Comparison of ENCODE assay signal across 10 cellular contexts in the genomic region with DNA sequence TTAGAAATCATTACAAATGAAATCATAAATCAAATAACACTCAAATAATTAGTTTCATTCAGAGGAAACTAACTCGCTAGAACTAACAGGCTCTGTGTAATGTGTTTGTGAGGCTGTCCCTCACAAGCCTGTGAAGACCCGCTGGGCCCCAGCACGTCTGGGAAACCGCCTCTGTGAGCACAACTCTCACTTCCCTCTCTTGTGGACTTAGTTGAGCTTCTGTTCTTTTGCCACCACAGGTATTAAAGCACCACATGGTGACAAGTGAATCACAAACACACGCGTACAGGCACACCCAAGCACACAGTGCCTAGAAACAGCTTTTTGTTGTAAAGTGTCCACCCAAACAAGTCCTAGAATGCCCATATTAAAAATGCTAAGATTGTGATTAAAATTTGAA. TPM values are rescaled to one million over a fixed set of nuclear protein-coding genes. Genes with fewer than 3 reads are reported as not detected.
DNase-seq lines count a peak whose midpoint lies in the region; ATAC-seq and TF ChIP-seq lines count a peak whose summit lies in the region.
"Had no signal": no experiment of that assay in that cellular context is flagged by ENCODE, and none has a peak within 500 bp of the region (broad histone marks: within the 10 kb centered on the region; RNA-seq: fewer than 3 reads in every experiment).

No MANE protein-coding gene starts in this region.

- no peaks in the 10 kb centered on the region for H3K36me3 ChIP-seq in body of pancreas (replicated peaks in 1 of 2; ENCODE audit: insufficient read depth in 1 of 2, low read depth in 2 of 2)
- no peaks in the 10 kb centered on the region for H3K36me3 ChIP-seq in mesenchymal stem cell (ENCODE audit: control insufficient read depth in 1 of 2, insufficient read depth in 2 of 2, low read depth in 1 of 2, low read length in 2 of 2)
- H3K36me3 ChIP-seq: esophagus squamous epithelium had no signal

- TF ChIP-seq CTCF in GM13977 (IDR thresholded peaks at IDR 0.05; ENCODE audit: extremely low read depth, insufficient read depth, missing control alignments) = no peak
- TF ChIP-seq CTCF in body of pancreas (IDR thresholded peaks at IDR 0.05) = no peak

- H3K4me3 ChIP-seq in body of pancreas (no peak overlapping the region), mesenchymal stem cell (ENCODE audit: insufficient read depth in 1 of 2, low read depth in 1 of 2, low read length in 2 of 2) (no peak overlapping the region)
- H3K4me3 ChIP-seq: esophagus squamous epithelium had no signal

- H2BK15ac ChIP-seq in mesenchymal stem cell (ENCODE audit: low read depth, poor library complexity, severe bottlenecking) = no peak overlapping the region

- H3K27me3 ChIP-seq in body of pancreas (no peaks in the 10 kb centered on the region), mesenchymal stem cell (ENCODE audit: control insufficient read depth in 1 of 2, insufficient read depth in 1 of 2, low read length in 2 of 2) (no peaks in the 10 kb centered on the region)

- H3K18ac ChIP-seq in mesenchymal stem cell (ENCODE audit: low read depth in 1 of 2, low read length in 2 of 2) = no peak overlapping the region

- H3K9ac ChIP-seq in mesenchymal stem cell (ENCODE audit: low read length) = no peak overlapping the region

- no peak overlapping the region for H2BK120ac ChIP-seq in mesenchymal stem cell (ENCODE audit: low read depth, low read length)

- H2AK5ac ChIP-seq in mesenchymal stem cell (ENCODE audit: low read length, severe bottlenecking) = no peak overlapping the region

- H4K8ac ChIP-seq in mesenchymal stem cell (ENCODE audit: low read length) = no peak overlapping the region

- intact Hi-C loops in body of pancreas (cut with DNase I) = no loop called here

- ATAC-seq in GM19395 (IDR thresholded peaks at IDR 0.05; ENCODE audit: unreplicated experiment) (peak; percentile 99), HG02885 (IDR thresholded peaks at IDR 0.05; ENCODE audit: poor library complexity, unreplicated experiment) (peak; percentile 96), body of pancreas (no peak)
- ATAC-seq: left ventricle myocardium superior had no signal

- H4K91ac ChIP-seq in mesenchymal stem cell (ENCODE audit: low read length) = no peak overlapping the region

- DNase-seq in GM13977 (ENCODE audit: low spot score) = peak; percentile 50
- DNase-seq in MV-4-11 (lab: John Stamatoyannopoulos, UW) = peak; percentile 89
- no peak for DNase-seq in activated CD4-positive, CD25-positive, alpha-beta regulatory T cell (lab: John Stamatoyannopoulos, UW)
- DNase-seq in body of pancreas = no peak
- DNase-seq in mesenchymal stem cell = no peak
- DNase-seq in KBM-7 = no peak
- DNase-seq: esophagus squamous epithelium, left ventricle myocardium superior had no signal

- no peak overlapping the region for H3K4me2 ChIP-seq in mesenchymal stem cell (ENCODE audit: low read length, poor library complexity, severe bottlenecking)

- H2BK5ac ChIP-seq in mesenchymal stem cell (ENCODE audit: low read depth, low read length, poor library complexity, severe bottlenecking) = no peak overlapping the region

- no peak overlapping the region for H3K14ac ChIP-seq in mesenchymal stem cell (ENCODE audit: low read length in 2 of 2)

- no peak overlapping the region for H3K23ac ChIP-seq in mesenchymal stem cell (ENCODE audit: low read length in 2 of 2)

- H3K4ac ChIP-seq in mesenchymal stem cell (ENCODE audit: low read depth in 1 of 2, low read length in 2 of 2) = no peak overlapping the region

- 88 to 93% methylated on average over 6 of the region's 6 CpGs for WGBS in body of pancreas, 2 donors
- 89% methylated on average over 6 of the region's 6 CpGs for WGBS in mesenchymal stem cell

- H2AFZ ChIP-seq in mesenchymal stem cell (ENCODE audit: low read depth, low read length) = no peak overlapping the region

- H3K79me1 ChIP-seq in mesenchymal stem cell (replicated peaks; ENCODE audit: low read length, poor library complexity, severe bottlenecking) = no peaks in the 10 kb centered on the region

- no peak for TF ChIP-seq POLR2A in body of pancreas (IDR thresholded peaks at IDR 0.05)

- H3K9me3 ChIP-seq in body of pancreas = no peaks in the 10 kb centered on the region
- H3K9me3 ChIP-seq in mesenchymal stem cell (ENCODE audit: control insufficient read depth, low read length) = no peaks in the 10 kb centered on the region
- H3K9me3 ChIP-seq: esophagus squamous epithelium had no signal

- no peak overlapping the region for H2BK12ac ChIP-seq in mesenchymal stem cell (ENCODE audit: low read length in 2 of 2)

- H3K4me1 ChIP-seq in body of pancreas = peaks cover 4% of the 10 kb centered on the region
- H3K4me1 ChIP-seq in mesenchymal stem cell (ENCODE audit: control insufficient read depth, insufficient read depth, low read depth, low read length) = peaks cover 4% of the 10 kb centered on the region

- in situ Hi-C loops in GM13977 (cut with MboI; ENCODE audit: low pct_unique_long_range_greater_than_20kb, low sequenced_read_pairs, unreplicated experiment) = no loop called here
- in situ Hi-C loops in KBM-7 (cut with MboI; ENCODE audit: low pct_unique_long_range_greater_than_20kb, low sequenced_read_pairs) = no loop called here

- H3K27ac ChIP-seq in body of pancreas (no peak overlapping the region), mesenchymal stem cell (ENCODE audit: low read length, poor library complexity, severe bottlenecking) (no peak overlapping the region)
- H3K27ac ChIP-seq: esophagus squamous epithelium had no signal

RNA-seq across cellular contexts. Expression of gene ZNF777, which starts 51.0 kb away (rescaled TPM):
- total RNA-seq in body of pancreas = 10 to 100 TPM in 1 of 2 donors, 1 to 10 TPM in 1; 8.3 to 10.5 TPM
- polyA plus RNA-seq in mesenchymal stem cell (2013, experiment 1 of 2) = 9.4 TPM
- 8.5 TPM for polyA plus RNA-seq in mesenchymal stem cell (2013, experiment 2 of 2)

Comparison
In these comparisons a context has a peak if more than half of its experiments do, and no peak if none do; other contexts are left out.
1. DNase-seq: peak in GM13977 (single experiment) and MV-4-11 (single experiment); none in activated CD4-positive, CD25-positive, alpha-beta regulatory T cell (0 of 4), body of pancreas (0 of 4), mesenchymal stem cell (single experiment) and KBM-7 (single experiment).